Comparison of ENCODE assay signal across 25 cellular contexts in the genomic region with DNA sequence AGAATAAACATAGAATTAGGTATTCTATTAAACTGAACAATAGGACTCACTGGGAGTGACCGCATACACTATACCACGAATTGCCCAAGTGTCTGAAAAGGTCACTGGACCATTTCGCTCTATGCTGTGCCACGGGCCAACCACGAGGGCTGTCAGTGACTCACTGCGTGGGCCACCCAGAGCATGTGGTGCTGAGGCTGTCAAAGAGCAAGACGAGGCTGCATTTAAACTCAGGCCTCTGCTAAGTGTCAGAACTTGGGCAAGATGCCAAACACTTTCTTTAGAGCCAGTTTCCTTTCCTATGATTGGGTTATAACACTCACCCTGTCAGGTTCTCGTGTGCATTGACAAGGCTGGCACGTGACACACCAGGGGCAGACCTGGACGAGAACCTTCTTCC.
A peak's percentile ranks its signal among the peaks of the same experiment; 100 is the strongest.
DNase-seq lines count a peak whose midpoint lies in the region; ATAC-seq and TF ChIP-seq lines count a peak whose summit lies in the region.
"Had no signal": no experiment of that assay in that cellular context is flagged by ENCODE, and none has a peak within 500 bp of the region (broad histone marks: within the 10 kb centered on the region; RNA-seq: fewer than 3 reads in every experiment).

No MANE protein-coding gene starts in this region.

- peaks cover 4% of the 10 kb centered on the region for H3K4me1 Mint-ChIP-seq in activated CD4-positive, alpha-beta T cell treated with anti-CD3 and anti-CD28 coated beads for 36 hours
- H3K4me1 Mint-ChIP-seq in CD8-positive, alpha-beta T cell (ENCODE audit: low read depth) = peaks cover 13% of the 10 kb centered on the region
- peaks cover 3 to 20% (median 11%) of the 10 kb centered on the region in 7 donors for H3K4me1 Mint-ChIP-seq in naive thymus-derived CD4-positive, alpha-beta T cell

- no peak for TF ChIP-seq CTCF in CD8-positive, alpha-beta T cell (IDR thresholded peaks at IDR 0.05)
- TF ChIP-seq CTCF in tibial nerve (IDR thresholded peaks at IDR 0.05) = no peak

- intact Hi-C loops in activated CD4-positive, alpha-beta T cell treated with anti-CD3 and anti-CD28 coated beads for 36 hours (cut with DNase I, micrococcal nuclease) = no loop called here
- intact Hi-C loops in CD8-positive, alpha-beta T cell (cut with DNase I, micrococcal nuclease) = no loop called here
- intact Hi-C loops in naive thymus-derived CD4-positive, alpha-beta T cell (cut with micrococcal nuclease) = no loop called here

- peak; percentile 27 for DNase-seq in activated CD4-positive, alpha-beta T cell treated with anti-CD3 and anti-CD28 coated beads for 36 hours
- no peak for DNase-seq in activated CD4-positive, alpha-beta T cell treated with anti-CD3 and anti-CD28 coated beads, Interleukin-2, amount 50 U/mL, for 1 hour
- no peak for DNase-seq in CD8-positive, alpha-beta T cell
- DNase-seq in NCI-H345 treated with DMSO at 0.1 percent for 48 hours (lab: John Stamatoyannopoulos, UW; ENCODE audit: unreplicated experiment) = peak; percentile 27
- DNase-seq in naive thymus-derived CD4-positive, alpha-beta T cell = peak in 3 of 9 donors; percentile 8 to 22 (median 11)
- DNase-seq in activated gamma-delta T cell (lab: John Stamatoyannopoulos, UW) = no peak
- no peak for DNase-seq in tibial nerve (ENCODE audit: low spot score in 2 of 2)
- DNase-seq: activated CD4-positive, alpha-beta T cell treated with anti-CD3 and anti-CD28 coated beads, Interleukin-2, amount 10 ng/mL, durations not matched to agents 7 days and 5 days; activated CD8-positive, alpha-beta memory T cell treated with anti-CD3 and anti-CD28 coated beads, Interleukin-2, amount 50 U/mL, for 48 hours; activated gamma-delta T cell treated with Interleukin-2 at 50 U/mL for 16 hours; EL; foreskin melanocyte; mesendoderm; NCI-H2029 treated with DMSO at 0.1 percent for 48 hours; NCI-H510A; occipital lobe; retina; spleen; stimulated activated CD4-positive, alpha-beta T cell treated with anti-CD3 and anti-CD28 coated beads, Interleukin-2, amount 100 ng/mL, for 48 hours had no signal

- no peaks in the 10 kb centered on the region for H3K36me3 ChIP-seq in CD8-positive, alpha-beta T cell (ENCODE audit: insufficient read depth, low read length)
- H3K36me3 ChIP-seq in naive thymus-derived CD4-positive, alpha-beta T cell (ENCODE audit: control insufficient read depth in 2 of 3, insufficient read depth in 3 of 3, low read length in 3 of 3) = no peaks in the 10 kb centered on the region
- H3K36me3 ChIP-seq in tibial nerve = no peaks in the 10 kb centered on the region
- H3K36me3 ChIP-seq: BLaER1, spleen, thoracic aorta had no signal

- CTCF ChIA-PET in activated CD4-positive, alpha-beta T cell treated with anti-CD3 and anti-CD28 coated beads for 36 hours (lab: Charles Lee) = no interaction called here
- CTCF ChIA-PET in CD8-positive, alpha-beta T cell (lab: Charles Lee) = interaction anchor here (1.4 kb wide), 1 partner anchor 10 kb away, joined by 4 read pairs; no protein-coding TSS in a partner anchor
- CTCF ChIA-PET in naive thymus-derived CD4-positive, alpha-beta T cell (lab: Charles Lee) = no interaction called here

- peaks cover 6% of the 10 kb centered on the region for H3K27me3 Mint-ChIP-seq in activated CD4-positive, alpha-beta T cell treated with anti-CD3 and anti-CD28 coated beads for 36 hours
- peaks cover 9% of the 10 kb centered on the region for H3K27me3 Mint-ChIP-seq in CD8-positive, alpha-beta T cell (ENCODE audit: low read depth)
- H3K27me3 Mint-ChIP-seq in naive thymus-derived CD4-positive, alpha-beta T cell = peaks cover 0 to 17% (median 6%) of the 10 kb centered on the region in 5 donors

- H3K9me3 ChIP-seq in CD8-positive, alpha-beta T cell (ENCODE audit: low read length) = no peaks in the 10 kb centered on the region
- H3K9me3 ChIP-seq in naive thymus-derived CD4-positive, alpha-beta T cell (ENCODE audit: control insufficient read depth in 2 of 3, low read length in 3 of 3) = no peaks in the 10 kb centered on the region
- H3K9me3 ChIP-seq in tibial nerve = no peaks in the 10 kb centered on the region
- H3K9me3 ChIP-seq: BLaER1, spleen, thoracic aorta had no signal

- H3K36me3 Mint-ChIP-seq in activated CD4-positive, alpha-beta T cell treated with anti-CD3 and anti-CD28 coated beads for 36 hours (ENCODE audit: low read depth) = no peaks in the 10 kb centered on the region
- no peaks in the 10 kb centered on the region for H3K36me3 Mint-ChIP-seq in CD8-positive, alpha-beta T cell
- H3K36me3 Mint-ChIP-seq in naive thymus-derived CD4-positive, alpha-beta T cell = no peaks in the 10 kb centered on the region

- no peak for ATAC-seq in activated CD4-positive, alpha-beta T cell treated with anti-CD3 and anti-CD28 coated beads for 36 hours
- ATAC-seq in CD8-positive, alpha-beta T cell = peak; percentile 44
- peak; percentile 37 for ATAC-seq in naive thymus-derived CD4-positive, alpha-beta T cell
- ATAC-seq in HG02852 (IDR thresholded peaks at IDR 0.05; ENCODE audit: unreplicated experiment) = no peak
- ATAC-seq: esophagus mucosa, left lobe of liver had no signal

- H3K4me3 Mint-ChIP-seq in activated CD4-positive, alpha-beta T cell treated with anti-CD3 and anti-CD28 coated beads for 36 hours = no peak overlapping the region
- no peak overlapping the region for H3K4me3 Mint-ChIP-seq in CD8-positive, alpha-beta T cell
- no peak overlapping the region for H3K4me3 Mint-ChIP-seq in naive thymus-derived CD4-positive, alpha-beta T cell
- H3K4me3 Mint-ChIP-seq: activated CD4-positive, alpha-beta T cell treated with anti-CD3 and anti-CD28 coated beads, Interleukin-2, amount 10 ng/mL, durations not matched to agents 7 days and 5 days; T-helper 1 cell treated with Interleukin-12 subunit alpha and Interleukin-12 subunit beta and Interleukin-4 antibody, amounts not matched to agents 30 μg/mL and 1 μg/mL, for 36 hours had no signal

- H3K27ac Mint-ChIP-seq in activated CD4-positive, alpha-beta T cell treated with anti-CD3 and anti-CD28 coated beads for 36 hours = no peak overlapping the region
- H3K27ac Mint-ChIP-seq in CD8-positive, alpha-beta T cell = no peak overlapping the region
- no peak overlapping the region for H3K27ac Mint-ChIP-seq in naive thymus-derived CD4-positive, alpha-beta T cell
- H3K27ac Mint-ChIP-seq: activated CD4-positive, alpha-beta T cell treated with anti-CD3 and anti-CD28 coated beads, Interleukin-2, amount 10 ng/mL, durations not matched to agents 7 days and 5 days; T-helper 1 cell treated with Interleukin-12 subunit alpha and Interleukin-12 subunit beta and Interleukin-4 antibody, amounts not matched to agents 30 μg/mL and 1 μg/mL, for 36 hours had no signal

- 51 to 52% methylated on average over 10 of the region's 10 CpGs for WGBS in tibial nerve, 2 donors

- no peak for TF ChIP-seq POLR2A in tibial nerve (IDR thresholded peaks at IDR 0.05)

- no peak overlapping the region for H3K27ac ChIP-seq in CD8-positive, alpha-beta T cell (ENCODE audit: low read depth, low read length)
- no peak overlapping the region for H3K27ac ChIP-seq in naive thymus-derived CD4-positive, alpha-beta T cell (ENCODE audit: low read depth, low read length)
- H3K27ac ChIP-seq in tibial nerve = no peak overlapping the region
- H3K27ac ChIP-seq: BLaER1, spleen, thoracic aorta had no signal

- TF ChIP-seq EP300 in tibial nerve (IDR thresholded peaks at IDR 0.05) = no peak

- H3K27me3 ChIP-seq in CD8-positive, alpha-beta T cell (ENCODE audit: insufficient read depth, low read length) = no peaks in the 10 kb centered on the region
- H3K27me3 ChIP-seq in naive thymus-derived CD4-positive, alpha-beta T cell (ENCODE audit: control insufficient read depth in 2 of 2, insufficient read depth in 2 of 2, low read length in 2 of 2) = no peaks in the 10 kb centered on the region
- no peaks in the 10 kb centered on the region for H3K27me3 ChIP-seq in tibial nerve
- H3K27me3 ChIP-seq: BLaER1 had no signal

- POLR2A ChIA-PET in activated CD4-positive, alpha-beta T cell treated with anti-CD3 and anti-CD28 coated beads for 36 hours (lab: Charles Lee) = no interaction called here
- POLR2A ChIA-PET in CD8-positive, alpha-beta T cell (lab: Charles Lee) = no interaction called here
- POLR2A ChIA-PET in naive thymus-derived CD4-positive, alpha-beta T cell (lab: Charles Lee) = no interaction called here

- no peak overlapping the region for H3K4me3 ChIP-seq in CD8-positive, alpha-beta T cell (ENCODE audit: low read depth, low read length)
- H3K4me3 ChIP-seq in naive thymus-derived CD4-positive, alpha-beta T cell (ENCODE audit: low read length) = no peak overlapping the region
- no peak overlapping the region for H3K4me3 ChIP-seq in tibial nerve
- H3K4me3 ChIP-seq: BLaER1, spleen, thoracic aorta had no signal

- H3K4me1 ChIP-seq in CD8-positive, alpha-beta T cell (ENCODE audit: insufficient read depth, low read length) = peaks cover 5% of the 10 kb centered on the region
- peaks cover 0 to 6% of the 10 kb centered on the region in 2 donors for H3K4me1 ChIP-seq in naive thymus-derived CD4-positive, alpha-beta T cell (ENCODE audit: control insufficient read depth in 2 of 2, insufficient read depth in 2 of 2, low read length in 2 of 2)
- no peaks in the 10 kb centered on the region for H3K4me1 ChIP-seq in tibial nerve
- H3K4me1 ChIP-seq: BLaER1, spleen had no signal

- no peaks in the 10 kb centered on the region for H3K9me3 Mint-ChIP-seq in activated CD4-positive, alpha-beta T cell treated with anti-CD3 and anti-CD28 coated beads for 36 hours (ENCODE audit: low read depth)
- no peaks in the 10 kb centered on the region for H3K9me3 Mint-ChIP-seq in CD8-positive, alpha-beta T cell
- H3K9me3 Mint-ChIP-seq in naive thymus-derived CD4-positive, alpha-beta T cell = peaks cover 0 to 3% (median 0%) of the 10 kb centered on the region in 11 donors
- H3K9me3 Mint-ChIP-seq: T-helper 1 cell treated with Interleukin-12 subunit alpha and Interleukin-12 subunit beta and Interleukin-4 antibody, amounts not matched to agents 30 μg/mL and 1 μg/mL, for 36 hours had no signal

Comparison
In these comparisons a context has a peak if more than half of its experiments do, and no peak if none do; other contexts are left out.
1. DNase-seq: peak in activated CD4-positive, alpha-beta T cell treated with anti-CD3 and anti-CD28 coated beads for 36 hours (single experiment) and NCI-H345 treated with DMSO at 0.1 percent for 48 hours (single experiment); none in activated CD4-positive, alpha-beta T cell treated with anti-CD3 and anti-CD28 coated beads, Interleukin-2, amount 50 U/mL, for 1 hour (single experiment), CD8-positive, alpha-beta T cell (0 of 7), activated gamma-delta T cell (single experiment) and tibial nerve (0 of 2).
2. ATAC-seq: peak in CD8-positive, alpha-beta T cell (single experiment) and naive thymus-derived CD4-positive, alpha-beta T cell (single experiment); none in activated CD4-positive, alpha-beta T cell treated with anti-CD3 and anti-CD28 coated beads for 36 hours (single experiment) and HG02852 (single experiment).